In the genomic region with DNA sequence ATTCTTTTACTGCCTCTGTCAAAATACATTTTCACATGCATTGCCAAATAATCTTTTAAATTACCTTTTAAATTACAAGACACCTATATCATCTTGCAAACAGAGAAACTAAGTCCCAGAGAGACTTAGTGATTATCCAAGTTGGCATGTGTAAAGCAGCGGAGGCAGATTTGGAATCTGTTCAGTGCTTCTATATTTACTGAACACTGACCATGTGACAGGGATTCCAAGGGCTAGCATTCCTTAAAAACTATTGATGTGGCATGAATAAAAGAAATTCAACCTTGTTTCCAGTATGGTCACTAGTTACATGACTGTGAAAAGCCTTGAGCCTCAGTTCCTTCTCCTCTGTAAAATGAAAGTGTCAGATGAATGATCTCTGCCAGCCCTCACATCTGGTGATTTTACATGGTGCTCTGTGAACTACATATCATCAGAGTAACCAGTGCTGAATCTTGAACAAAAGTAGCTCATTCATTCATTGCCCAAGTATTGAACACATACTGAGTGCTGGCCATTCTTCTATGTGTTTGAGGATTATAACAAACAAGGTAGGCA, we compare ENCODE assay signal across 22 cellular contexts.
"Had no signal": no experiment of that assay in that cellular context is flagged by ENCODE, and none has a peak within 500 bp of the region (broad histone marks: within the 10 kb centered on the region; RNA-seq: fewer than 3 reads in every experiment).

No MANE protein-coding gene starts in this region.

- H3K9me3 ChIP-seq: adrenal gland, colonic mucosa had no signal

- H3K4me3 Mint-ChIP-seq: activated B cell treated with CpG ODN at 0.5 μM for 24 hours; activated CD4-positive, alpha-beta memory T cell treated with anti-CD3 and anti-CD28 coated beads, Interleukin-2, amount 10 ng/mL, durations not matched to agents 7 days and 5 days; activated CD4-positive, alpha-beta T cell treated with anti-CD3 and anti-CD28 coated beads, Interleukin-2, amount 10 ng/mL, durations not matched to agents 7 days and 5 days; T-helper 17 cell had no signal

- H3K4me1 Mint-ChIP-seq: activated B cell treated with CpG ODN at 0.5 μM for 24 hours, T-helper 17 cell had no signal

- ATAC-seq: activated naive CD4-positive, alpha-beta T cell treated with anti-CD3 and anti-CD28 coated beads, Interleukin-2, amount 50 U/mL, for 72 hours; T-helper 17 cell had no signal

- H3K27ac ChIP-seq: adrenal gland, colonic mucosa, PC-9 had no signal

- H3K27me3 ChIP-seq: adrenal gland, colonic mucosa had no signal

- H3K4me3 ChIP-seq: adrenal gland, colonic mucosa, PC-9 had no signal

- H3K4me2 ChIP-seq: PC-9 had no signal

- H3K27ac Mint-ChIP-seq: activated B cell treated with CpG ODN at 0.5 μM for 24 hours; activated CD4-positive, alpha-beta memory T cell treated with anti-CD3 and anti-CD28 coated beads, Interleukin-2, amount 10 ng/mL, durations not matched to agents 7 days and 5 days; activated CD4-positive, alpha-beta T cell treated with anti-CD3 and anti-CD28 coated beads, Interleukin-2, amount 10 ng/mL, durations not matched to agents 7 days and 5 days; T-helper 17 cell had no signal

- H3K9me3 Mint-ChIP-seq: activated CD4-positive, alpha-beta memory T cell treated with anti-CD3 and anti-CD28 coated beads, Interleukin-2, amount 10 ng/mL, durations not matched to agents 7 days and 5 days; activated CD4-positive, alpha-beta T cell treated with anti-CD3 and anti-CD28 coated beads, Interleukin-2, amount 10 ng/mL, durations not matched to agents 7 days and 5 days had no signal

- H3K36me3 ChIP-seq: adrenal gland, colonic mucosa had no signal

- DNase-seq: activated B cell treated with CpG ODN at 0.5 μM for 24 hours; activated CD4-positive, alpha-beta memory T cell treated with anti-CD3 and anti-CD28 coated beads, Interleukin-2, amount 10 ng/mL, durations not matched to agents 7 days and 5 days; activated CD4-positive, alpha-beta T cell treated with anti-CD3 and anti-CD28 coated beads for 1 hour; activated CD4-positive, alpha-beta T cell treated with anti-CD3 and anti-CD28 coated beads, Interleukin-2, amount 10 ng/mL, durations not matched to agents 7 days and 5 days; activated CD8-positive, alpha-beta memory T cell treated with anti-CD3 and anti-CD28 coated beads, Interleukin-2, amount 50 U/mL, for 48 hours; activated T-cell treated with anti-CD3 and anti-CD28 coated beads, Interleukin-2, amount 50 U/mL, for 1 hour; adrenal gland; anterior cingulate cortex; caudate nucleus; colonic mucosa; KBM-7; NCI-H1092 treated with DMSO at 0.1 percent for 48 hours; NCI-H1417 treated with DMSO at 0.1 percent for 48 hours; NCI-H187; NCI-H2081; NCI-H446; NCI-H524; PC-9; SIG-M5; T-helper 17 cell; T-helper 9 cell had no signal

- H2AFZ ChIP-seq: PC-9 had no signal

- H3K27me3 Mint-ChIP-seq: activated CD4-positive, alpha-beta T cell treated with anti-CD3 and anti-CD28 coated beads, Interleukin-2, amount 10 ng/mL, durations not matched to agents 7 days and 5 days had no signal

- H3K4me1 ChIP-seq: adrenal gland, colonic mucosa had no signal
